1 cellular context compared by ENCODE assay signal in genomic region chr10:75230600-75231038, GRCh38.
TF ChIP-seq lines count a peak whose summit lies in the region.

No MANE protein-coding gene starts in this region.

TF ChIP-seq in K562, 482 proteins besides CTCF, POLR2A, EP300 and RAD21 (continued from another document):
- TF ChIP-seq ZNF407 (IDR thresholded peaks at IDR 0.05; ENCODE audit: low read depth) (no peak), RBM17 (IDR thresholded peaks at IDR 0.05; ENCODE audit: borderline replicate concordance, low read depth, low read length) (no peak), ZNF280B (CRISPR knock-in tag; IDR thresholded peaks at IDR 0.05) (no peak), ZFP30 (CRISPR knock-in tag; IDR thresholded peaks at IDR 0.05; ENCODE audit: borderline replicate concordance) (no peak), HDAC8 (tag; IDR thresholded peaks at IDR 0.05) (no peak), ETV5 (CRISPR knock-in tag; IDR thresholded peaks at IDR 0.05; ENCODE audit: low read depth) (no peak), UBTF (IDR thresholded peaks at IDR 0.05; ENCODE audit: borderline replicate concordance in 1 of 2, low read depth in 2 of 2, low read length in 2 of 2) (no peak), USF2 (CRISPR knock-in tag; IDR thresholded peaks at IDR 0.05) (peak; percentile 79), ZNF707 (CRISPR knock-in tag; conservative IDR thresholded peaks at IDR 0.05) (no peak), CUX1 (CRISPR knock-in tag; IDR thresholded peaks at IDR 0.05) (no peak), DEAF1 (CRISPR knock-in tag; IDR thresholded peaks at IDR 0.05) (peak; percentile 67), ATF7 (IDR thresholded peaks at IDR 0.05) (0 out of 2 replicates have a peak, but pooled peaks have one; percentile 40), ZNF143 (CRISPR knock-in tag; IDR thresholded peaks at IDR 0.05) (no peak)
- TF ChIP-seq, protein P1, sequence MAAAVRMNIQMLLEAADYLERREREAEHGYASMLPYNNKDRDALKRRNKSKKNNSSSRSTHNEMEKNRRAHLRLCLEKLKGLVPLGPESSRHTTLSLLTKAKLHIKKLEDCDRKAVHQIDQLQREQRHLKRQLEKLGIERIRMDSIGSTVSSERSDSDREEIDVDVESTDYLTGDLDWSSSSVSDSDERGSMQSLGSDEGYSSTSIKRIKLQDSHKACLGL (CRISPR knock-in tag; IDR thresholded peaks at IDR 0.05; ENCODE audit: borderline replicate concordance, poor library complexity, severe bottlenecking): no peak
- TF ChIP-seq, protein P2, sequence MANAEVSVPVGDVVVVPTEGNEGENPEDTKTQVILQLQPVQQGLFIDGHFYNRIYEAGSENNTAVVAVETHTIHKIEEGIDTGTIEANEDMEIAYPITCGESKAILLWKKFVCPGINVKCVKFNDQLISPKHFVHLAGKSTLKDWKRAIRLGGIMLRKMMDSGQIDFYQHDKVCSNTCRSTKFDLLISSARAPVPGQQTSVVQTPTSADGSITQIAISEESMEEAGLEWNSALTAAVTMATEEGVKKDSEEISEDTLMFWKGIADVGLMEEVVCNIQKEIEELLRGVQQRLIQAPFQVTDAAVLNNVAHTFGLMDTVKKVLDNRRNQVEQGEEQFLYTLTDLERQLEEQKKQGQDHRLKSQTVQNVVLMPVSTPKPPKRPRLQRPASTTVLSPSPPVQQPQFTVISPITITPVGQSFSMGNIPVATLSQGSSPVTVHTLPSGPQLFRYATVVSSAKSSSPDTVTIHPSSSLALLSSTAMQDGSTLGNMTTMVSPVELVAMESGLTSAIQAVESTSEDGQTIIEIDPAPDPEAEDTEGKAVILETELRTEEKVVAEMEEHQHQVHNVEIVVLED (CRISPR knock-in tag; IDR thresholded peaks at IDR 0.05): no peak
TF ChIP-seq in K562: peak in this region for 54.
